In the genomic region with DNA sequence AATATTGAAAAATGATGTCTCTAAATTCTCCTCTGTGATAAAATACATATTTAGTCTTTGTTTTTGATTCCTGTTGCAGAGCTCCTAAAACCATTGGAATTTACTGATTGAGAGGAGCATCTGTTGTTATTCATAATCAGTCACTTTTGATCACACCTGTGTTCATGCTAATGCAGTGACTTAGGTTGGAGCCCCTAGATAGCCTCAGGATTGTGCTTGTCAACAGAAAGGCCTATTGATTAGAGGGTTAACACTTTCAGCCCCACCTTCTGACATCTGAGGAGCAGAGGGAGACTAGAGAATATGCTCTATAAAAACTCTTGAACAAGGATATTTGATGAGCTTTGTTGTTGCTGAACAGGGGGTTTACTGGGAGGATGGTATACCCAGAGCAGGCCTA, we compare ENCODE assay signal across 27 cellular contexts.
"Had no signal": no experiment of that assay in that cellular context is flagged by ENCODE, and none has a peak within 500 bp of the region (broad histone marks: within the 10 kb centered on the region; RNA-seq: fewer than 3 reads in every experiment).

No MANE protein-coding gene starts in this region.

- H3K4me1 Mint-ChIP-seq: memory B cell; naive B cell; naive thymus-derived CD8-positive, alpha-beta T cell had no signal

- H3K27ac Mint-ChIP-seq: dendritic cell treated with granulocyte-macrophage colony-stimulating factor and Interleukin-4, amounts not matched to agents 40 ng/mL and 50 ng/mL, for 4 days; effector memory CD8-positive, alpha-beta T cell; endodermal cell; memory B cell; mesothelial cell of epicardium; naive B cell; naive thymus-derived CD8-positive, alpha-beta T cell had no signal

- H3K27ac ChIP-seq: colonic mucosa, epithelial cell of prostate, esophagus squamous epithelium, gastrocnemius medialis, heart right ventricle, left lung had no signal

- H3K36me3 Mint-ChIP-seq: memory B cell; mesothelial cell of epicardium; naive B cell; naive thymus-derived CD8-positive, alpha-beta T cell had no signal

- H3K4me3 Mint-ChIP-seq: dendritic cell treated with granulocyte-macrophage colony-stimulating factor and Interleukin-4, amounts not matched to agents 40 ng/mL and 50 ng/mL, for 4 days; effector memory CD8-positive, alpha-beta T cell; endodermal cell; memory B cell; mesothelial cell of epicardium; naive B cell; naive thymus-derived CD8-positive, alpha-beta T cell had no signal

- H3K27me3 Mint-ChIP-seq: dendritic cell treated with granulocyte-macrophage colony-stimulating factor and Interleukin-4, amounts not matched to agents 40 ng/mL and 50 ng/mL, for 4 days; effector memory CD8-positive, alpha-beta T cell; memory B cell; naive B cell; naive thymus-derived CD8-positive, alpha-beta T cell had no signal

- H3K9me3 Mint-ChIP-seq: endodermal cell, memory B cell, mesothelial cell of epicardium had no signal

- DNase-seq: colonic mucosa; cortex of kidney; effector CD8-positive, alpha-beta T cell; effector memory CD8-positive, alpha-beta T cell; endodermal cell; erythroblast; esophagus squamous epithelium; foreskin fibroblast; foreskin melanocyte; gastrocnemius medialis; glutamatergic neuron; head of caudate nucleus; heart right ventricle; hippocampal formation; left cardiac atrium; left lung; left ventricle myocardium superior; mammary epithelial cell; mucosa of descending colon; naive B cell; naive thymus-derived CD8-positive, alpha-beta T cell had no signal

- H3K9me3 ChIP-seq: colonic mucosa, esophagus squamous epithelium, gastrocnemius medialis, heart right ventricle, left lung, mucosa of descending colon had no signal

- ATAC-seq: effector memory CD8-positive, alpha-beta T cell; esophagus mucosa; gastrocnemius medialis; heart right ventricle; left cardiac atrium; left lung; left ventricle myocardium superior; mucosa of descending colon; naive thymus-derived CD8-positive, alpha-beta T cell had no signal

- H3K4me3 ChIP-seq: colonic mucosa, esophagus squamous epithelium, gastrocnemius medialis, heart right ventricle, left lung, lung, mucosa of descending colon had no signal

- H3K36me3 ChIP-seq: colonic mucosa, esophagus squamous epithelium, gastrocnemius medialis, heart right ventricle, left lung had no signal

- H3K4me1 ChIP-seq: colonic mucosa, esophagus squamous epithelium, gastrocnemius medialis, heart right ventricle, left lung had no signal

- H3K27me3 ChIP-seq: colonic mucosa, esophagus squamous epithelium, gastrocnemius medialis, heart right ventricle, left lung had no signal
